Comparison of ENCODE assay signal across 8 cellular contexts in the genomic region with DNA sequence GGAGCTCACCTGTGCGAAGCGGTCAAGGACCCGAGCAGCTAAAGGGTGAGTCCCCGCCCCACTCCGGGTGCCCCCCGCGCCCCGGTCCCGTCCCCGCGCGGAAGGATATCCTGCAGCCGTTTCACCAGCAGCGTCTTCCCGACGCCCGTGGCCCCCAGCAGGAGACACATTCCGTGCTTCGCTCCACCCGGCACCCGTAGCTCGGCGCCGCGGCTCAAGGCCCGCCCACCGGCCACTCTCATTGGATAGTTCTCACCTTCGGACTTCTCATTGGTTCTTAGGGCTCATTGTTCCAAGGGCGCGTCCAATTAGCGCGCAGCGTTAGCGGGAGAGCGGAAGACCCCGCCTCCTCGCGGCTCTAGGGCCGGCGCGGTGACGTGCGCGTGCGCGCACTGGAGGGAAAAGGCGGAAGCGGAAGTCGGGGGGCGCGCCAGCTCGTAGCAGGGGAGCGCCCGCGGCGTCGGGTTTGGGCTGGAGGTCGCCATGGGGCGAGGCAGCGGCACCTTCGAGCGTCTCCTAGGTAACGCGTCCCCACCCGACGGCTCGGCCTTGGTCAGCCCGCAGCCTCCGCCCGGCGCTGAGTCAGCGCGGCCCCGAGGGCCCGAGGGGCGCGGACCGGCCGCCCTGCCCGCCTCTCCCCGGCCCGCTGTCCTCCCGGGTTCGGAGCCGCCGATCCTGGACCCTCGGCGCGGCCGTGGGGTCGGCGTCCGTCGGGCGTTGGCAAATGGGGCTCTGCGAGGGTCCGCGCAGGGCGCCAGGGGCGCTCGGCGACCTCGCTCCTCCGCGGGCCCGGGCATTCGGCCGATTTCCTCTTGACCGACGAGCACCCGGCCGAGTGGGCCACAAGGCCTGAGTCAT. TPM values are rescaled to one million over a fixed set of nuclear protein-coding genes. Genes with fewer than 3 reads are reported as not detected.
DNase-seq lines count a peak whose midpoint lies in the region; ATAC-seq and TF ChIP-seq lines count a peak whose summit lies in the region.

A gene with protein sequence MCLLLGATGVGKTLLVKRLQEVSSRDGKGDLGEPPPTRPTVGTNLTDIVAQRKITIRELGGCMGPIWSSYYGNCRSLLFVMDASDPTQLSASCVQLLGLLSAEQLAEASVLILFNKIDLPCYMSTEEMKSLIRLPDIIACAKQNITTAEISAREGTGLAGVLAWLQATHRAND (minus strand): TSS at position 214 of the 858 bp plus-strand sequence. CDS start 44 bp downstream, at position 170.
Gene HGS (plus strand): TSS at position 428 of the 858 bp plus-strand sequence. CDS start 56 bp downstream, at position 484.

- TF ChIP-seq CTCF in PC-9 (conservative IDR thresholded peaks at IDR 0.05) (no peak), mucosa of descending colon (IDR thresholded peaks at IDR 0.05) (peak; percentile 20)

- no peaks in the 10 kb centered on the region for H3K9me2 ChIP-seq in PC-9 (ENCODE audit: insufficient read depth)

- no peaks in the 10 kb centered on the region for H3K27me3 ChIP-seq in PC-9 (ENCODE audit: insufficient read depth, low read depth)

- H3K36me3 ChIP-seq in PC-9 (ENCODE audit: low read depth) (no peaks in the 10 kb centered on the region), mucosa of descending colon (ENCODE audit: low read depth) (peaks cover 13% of the 10 kb centered on the region)

- POLR2A ChIA-PET in PC-9 (lab: Charles Lee; ENCODE audit: unreplicated experiment), result interaction anchor here (0.5 to 0.9 kb wide), 5 partner anchors 25 to 50 kb away, joined by 3 to 10 read pairs (median 4); no protein-coding TSS in a partner anchor

- H3K4me1 ChIP-seq in PC-9 (replicated peaks; ENCODE audit: insufficient read depth) (peaks cover 5% of the 10 kb centered on the region), mucosa of descending colon (ENCODE audit: low read depth) (peaks cover 18% of the 10 kb centered on the region)

- H3F3A ChIP-seq in PC-9 (ENCODE audit: insufficient read depth, low read depth), result peaks cover 11% of the 10 kb centered on the region; the same call in 1 of the 2 replicates

- ATAC-seq in GM21619 (IDR thresholded peaks at IDR 0.05; ENCODE audit: unreplicated experiment) (peak; percentile 93), mucosa of descending colon (peak; percentile 97)

- H3K4me3 ChIP-seq in Jurkat, Clone E6-1 (ENCODE audit: low read length), result peak within 1 kb of the TSS; percentile 94
- H3K4me3 ChIP-seq in PC-9 (peak within 1 kb of the TSS; percentile 93), mucosa of descending colon (peak within 1 kb of the TSS; percentile 99)

- intact Hi-C loops in PC-9 (cut with micrococcal nuclease; ENCODE audit: unreplicated experiment), result loop anchor here (1.0 to 5.0 kb wide), 3 partner anchors 19 to 338 kb away; partner anchors contain the start of genes CENPX, LRRC45, MRPL12 and NPLOC4
- intact Hi-C loops in mucosa of descending colon (cut with DNase I, micrococcal nuclease), result no loop called here

- peaks cover 13% of the 10 kb centered on the region for H4K20me1 ChIP-seq in PC-9 (ENCODE audit: insufficient read depth)

- H3K9me3 ChIP-seq in PC-9 (ENCODE audit: insufficient read depth, low read depth) (no peaks in the 10 kb centered on the region), mucosa of descending colon (no peaks in the 10 kb centered on the region)

- CTCF ChIA-PET in PC-9 (lab: Charles Lee), result interaction anchor here (0.6 kb wide), 1 partner anchor 86 kb away, joined by 13 read pairs; no protein-coding TSS in a partner anchor

- peaks cover 55% of the 10 kb centered on the region for H3K79me2 ChIP-seq in PC-9 (ENCODE audit: low read depth)

- DNase-seq in DMS153 (lab: John Stamatoyannopoulos, UW), result peak; percentile 98
- DNase-seq in Jurkat, Clone E6-1 (ENCODE audit: low read depth, low spot score), result peak; percentile 98
- peak; percentile 90 to 99 for DNase-seq in PC-9
- peak; percentile 97 for DNase-seq in activated T-cell treated with anti-CD3 and anti-CD28 coated beads, Interleukin-2, amount 50 U/mL, for 1 hour
- peak; percentile 93 for DNase-seq in epithelial cell of prostate (ENCODE audit: low read depth, low spot score)
- DNase-seq in mucosa of descending colon, result peak; percentile 98 to 99 (median 99)
- peak; percentile 93 for DNase-seq in stimulated activated CD8-positive, alpha-beta memory T cell treated with anti-CD3 and anti-CD28 coated beads, Interleukin-4, amount 100 ng/mL, for 24 hours (ENCODE audit: low read depth)

- peak within 1 kb of the TSS; percentile 98 for H3K4me2 ChIP-seq in PC-9

- peak within 1 kb of the TSS; percentile 78 for H3K27ac ChIP-seq in PC-9
- H3K27ac ChIP-seq in epithelial cell of prostate, result peak within 1 kb of the TSS; percentile 98

- H2AFZ ChIP-seq in PC-9, result peak within 1 kb of the TSS; percentile 80

- no TSS peak for BruUV-seq in PC-9 (replicated peaks; lab: Mats Ljungman, UMichigan)

RNA-seq across cellular contexts. Expression of the first gene that starts in this region (rescaled TPM):
- 38.6 TPM for polyA plus RNA-seq in Jurkat, Clone E6-1 (2012; ENCODE audit: insufficient read depth, insufficient read length)
- total RNA-seq in PC-9 (2021) (41.7 and 48.3 TPM in 2 replicates), mucosa of descending colon (10 to 100 TPM; 14.0 to 27.6 (median 26.1) TPM)

RNA-seq across cellular contexts. Expression of gene HGS, which starts in this region (rescaled TPM):
- 128 TPM for polyA plus RNA-seq in Jurkat, Clone E6-1 (2012; ENCODE audit: insufficient read depth, insufficient read length)
- total RNA-seq in PC-9 (2021) (149 and 166 TPM in 2 replicates), mucosa of descending colon (100 to 1,000 TPM in 2 of 3 donors, 10 to 100 TPM in 1; 91.4 to 126 (median 102) TPM)

Comparison
In these comparisons a context has a peak if more than half of its experiments do, and no peak if none do; other contexts are left out.
1. Peak in every context shown above with its lines: DNase-seq, ATAC-seq, H3K4me3 ChIP-seq and H3K27ac ChIP-seq.